Comparison of ENCODE assay signal across 8 cellular contexts in genomic region chr7:123557631-123558505, GRCh38. TPM values are rescaled to one million over a fixed set of nuclear protein-coding genes. Genes with fewer than 3 reads are reported as not detected.
DNase-seq lines count a peak whose midpoint lies in the region; ATAC-seq and TF ChIP-seq lines count a peak whose summit lies in the region.

Gene NDUFA5, minus strand, starts transcription at chr7:123557818. Its CDS starts 23 bp downstream, at chr7:123557795.

- peak within 1 kb of the TSS; percentile 88 for H4K8ac ChIP-seq in trophoblast cell (ENCODE audit: low read depth, low read length)

- no peak within 1 kb of the TSS for H2AK5ac ChIP-seq in trophoblast cell (ENCODE audit: low read length)

- H3K9ac ChIP-seq in trophoblast cell (ENCODE audit: low read length), result peak within 1 kb of the TSS; percentile 95

- H3K36me3 ChIP-seq in trophoblast cell (ENCODE audit: control insufficient read depth in 1 of 2, insufficient read depth in 2 of 2, low read length in 2 of 2) (peaks cover 1 to 5% of the 10 kb centered on the region in 2 experiments), transverse colon (peaks cover 0 to 10% (median 4%) of the 10 kb centered on the region in 4 donors)

- no peak for TF ChIP-seq EP300 in transverse colon (IDR thresholded peaks at IDR 0.05; ENCODE audit: low read depth)

- H3K27ac ChIP-seq in adipose tissue (ENCODE audit: low read depth, low read length) (no peak within 1 kb of the TSS), trophoblast cell (ENCODE audit: low read depth, low read length) (peak within 1 kb of the TSS; percentile 8), transverse colon (peak within 1 kb of the TSS; percentile 88 to 93 (median 88))

- H3K4ac ChIP-seq in trophoblast cell (ENCODE audit: low read depth, low read length), result peak within 1 kb of the TSS; percentile 68

- no peaks in the 10 kb centered on the region for H3K4me1 ChIP-seq in trophoblast cell (ENCODE audit: control insufficient read depth in 1 of 2, insufficient read depth in 2 of 2, low read length in 2 of 2)
- peaks cover 4 to 45% (median 11%) of the 10 kb centered on the region in 4 donors for H3K4me1 ChIP-seq in transverse colon

- intact Hi-C loops in cardiac septum (cut with DNase I) (no loop called here), transverse colon (cut with DNase I; ENCODE audit: low total_unique reads) (no loop called here)

- peak within 1 kb of the TSS; percentile 87 for H2AFZ ChIP-seq in trophoblast cell (ENCODE audit: insufficient read depth, low read length, poor library complexity)

- WGBS in adipose tissue, 3 donors, result 4 to 5% (median 5%) methylated on average over 34 of the region's 34 CpGs
- WGBS in trophoblast cell (ENCODE audit: extremely low coverage, insufficient coverage, insufficient read length), result 100% methylated on average over 1 of the region's 34 CpGs
- WGBS in transverse colon (ENCODE audit: low coverage in 1 of 2), 2 donors, result 5 to 62% methylated on average over 1 to 34 of the region's 34 CpGs

- H3K23ac ChIP-seq in trophoblast cell (ENCODE audit: low read length), result no peak within 1 kb of the TSS

- H3K79me2 ChIP-seq in trophoblast cell (ENCODE audit: control insufficient read depth, insufficient read depth, low read length, poor library complexity), result peaks cover 3% of the 10 kb centered on the region

- ATAC-seq in HG02852 (IDR thresholded peaks at IDR 0.05; ENCODE audit: unreplicated experiment), result peak; percentile 96

- DNase-seq in GM13976 (ENCODE audit: low spot score) (peak; percentile 88), NCI-H1436 treated with DMSO at 0.1 percent for 48 hours (lab: John Stamatoyannopoulos, UW) (peak; percentile 94), T follicular helper cell (ENCODE audit: low read depth) (peak; percentile 97), cardiac septum (ENCODE audit: low spot score) (peak; percentile 97), trophoblast cell (peak; percentile 99 to 100), transverse colon (peak; percentile 98)

- TF ChIP-seq POLR2A in transverse colon (IDR thresholded peaks at IDR 0.05), result peak; percentile 78

- H4K12ac ChIP-seq in trophoblast cell (ENCODE audit: low read depth, low read length), result peak within 1 kb of the TSS; percentile 28

- H3K4me2 ChIP-seq in trophoblast cell (ENCODE audit: low read length), result peak within 1 kb of the TSS; percentile 76

- TF ChIP-seq CTCF in GM13976 (IDR thresholded peaks at IDR 0.05; ENCODE audit: borderline replicate concordance, control extremely low read depth, extremely low read depth, insufficient read depth, missing control alignments) (no peak), transverse colon (IDR thresholded peaks at IDR 0.05) (peak in 1 of 5 experiments; percentile 13)

- H2BK120ac ChIP-seq in trophoblast cell (ENCODE audit: insufficient read depth, low read length, poor library complexity), result peak within 1 kb of the TSS; percentile 46

- peak within 1 kb of the TSS; percentile 14 for H2BK12ac ChIP-seq in trophoblast cell (ENCODE audit: low read length)

- in situ Hi-C loops in GM13976 (cut with MboI; ENCODE audit: low sequenced_read_pairs, unreplicated experiment), result no loop called here
- in situ Hi-C loops in transverse colon (cut with MboI; ENCODE audit: low pct_ligation_motif_present in 1 of 4, low pct_unique_long_range_greater_than_20kb in 1 of 4, low sequenced_read_pairs in 3 of 4), result loop anchor here in 1 of 4 donors (25.0 kb wide), 1 partner anchor 96 kb away; no protein-coding TSS in a partner anchor

- peak within 1 kb of the TSS; percentile 69 for H4K91ac ChIP-seq in trophoblast cell (ENCODE audit: low read depth, low read length)

- peaks cover 5% of the 10 kb centered on the region for H3K79me1 ChIP-seq in trophoblast cell (ENCODE audit: low read length)

- H3K27me3 ChIP-seq in trophoblast cell (ENCODE audit: insufficient read depth, low read length) (no peaks in the 10 kb centered on the region), transverse colon (no peaks in the 10 kb centered on the region)

- H3K14ac ChIP-seq in trophoblast cell (ENCODE audit: low read length), result peak within 1 kb of the TSS; percentile 91

- H2BK5ac ChIP-seq in trophoblast cell (ENCODE audit: low read depth, low read length, poor library complexity), result no peak within 1 kb of the TSS

- H3K9me3 ChIP-seq in trophoblast cell (ENCODE audit: insufficient read depth, low read depth, low read length) (peaks cover 2% of the 10 kb centered on the region), transverse colon (no peaks in the 10 kb centered on the region)

- H3K18ac ChIP-seq in trophoblast cell (ENCODE audit: low read length), result peak within 1 kb of the TSS; percentile 84

- H3K4me3 ChIP-seq in trophoblast cell (ENCODE audit: low read depth, low read length), result peak within 1 kb of the TSS; percentile 97
- peak within 1 kb of the TSS; percentile 64 to 84 (median 74) for H3K4me3 ChIP-seq in transverse colon

RNA-seq across cellular contexts. Expression of gene NDUFA5, which starts in this region (rescaled TPM):
- polyA plus RNA-seq in adipose tissue, result 10 to 100 TPM; 27.5 to 93.9 (median 39.6) TPM
- total RNA-seq in cardiac septum, result 210 TPM
- 41.7 and 45.3 TPM in 2 replicates for polyA plus RNA-seq in trophoblast cell (2013)
- total RNA-seq in transverse colon, result 10 to 100 TPM; 29.9 to 78.3 (median 56.8) TPM
